In the genomic region with DNA sequence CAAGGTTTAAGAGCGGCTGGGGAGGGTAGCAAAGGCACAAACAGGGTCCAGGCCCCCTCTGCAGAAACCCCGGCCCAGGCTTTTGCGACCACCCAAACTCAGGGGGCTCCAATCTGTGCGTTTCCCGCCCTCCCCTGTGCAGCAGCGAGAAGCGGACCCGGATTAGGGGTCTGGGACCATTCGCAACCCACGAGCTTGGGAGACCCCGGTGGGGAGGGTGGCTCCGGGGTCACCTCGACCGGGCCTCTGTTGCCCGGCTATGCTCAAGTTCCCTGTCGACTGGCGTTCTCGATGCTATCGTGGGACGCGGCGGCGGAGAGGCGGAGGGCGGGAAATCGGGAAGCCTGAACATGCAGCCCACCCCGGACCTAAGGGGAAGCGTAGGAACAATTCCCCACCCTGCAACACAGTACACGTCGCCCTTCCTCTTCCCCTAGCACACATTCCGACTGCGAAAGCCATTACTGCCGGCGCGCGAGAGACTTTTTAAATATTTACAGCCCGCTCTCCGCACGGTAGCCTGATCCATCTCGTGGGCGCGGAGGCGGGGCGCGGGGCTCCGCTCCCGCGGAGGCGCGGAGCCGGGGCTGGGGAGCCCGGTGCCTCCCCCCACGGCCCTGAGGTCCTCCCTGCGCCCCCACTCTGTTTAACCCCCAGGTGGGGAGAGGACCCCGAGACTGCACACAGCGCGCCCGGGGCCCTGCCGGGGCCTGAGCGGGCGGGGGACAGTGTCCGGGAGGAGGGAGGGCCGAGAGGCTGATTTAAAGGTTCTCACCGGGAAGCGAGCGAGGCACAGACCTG, we compare ENCODE assay signal across 8 cellular contexts. TPM values are rescaled to one million over a fixed set of nuclear protein-coding genes. Genes with fewer than 3 reads are reported as not detected.
DNase-seq lines count a peak whose midpoint lies in the region; ATAC-seq, FAIRE-seq and TF ChIP-seq lines count a peak whose summit lies in the region.

No MANE protein-coding gene starts in this region.

- H3K27ac Mint-ChIP-seq in activated naive CD8-positive, alpha-beta T cell treated with anti-CD3 and anti-CD28 coated beads, Interleukin-2, amount 10 ng/mL, durations not matched to agents 7 days and 5 days: no peak overlapping the region

- no peak for TF ChIP-seq POLR2A in stomach (IDR thresholded peaks at IDR 0.05)

- no peaks in the 10 kb centered on the region for H3K9me3 Mint-ChIP-seq in activated naive CD8-positive, alpha-beta T cell treated with anti-CD3 and anti-CD28 coated beads, Interleukin-2, amount 10 ng/mL, durations not matched to agents 7 days and 5 days

- no peaks in the 10 kb centered on the region for H4K20me1 ChIP-seq in keratinocyte (ENCODE audit: control insufficient read depth, extremely low read depth, insufficient read depth, low read length)

- intact Hi-C loops in stomach (cut with DNase I; ENCODE audit: low total_unique reads): no loop called here

- peak overlapping the region; percentile 60 for H3K4me3 Mint-ChIP-seq in activated naive CD8-positive, alpha-beta T cell treated with anti-CD3 and anti-CD28 coated beads, Interleukin-2, amount 10 ng/mL, durations not matched to agents 7 days and 5 days

- no peaks in the 10 kb centered on the region for H3K27me3 Mint-ChIP-seq in activated naive CD8-positive, alpha-beta T cell treated with anti-CD3 and anti-CD28 coated beads, Interleukin-2, amount 10 ng/mL, durations not matched to agents 7 days and 5 days

- no peaks in the 10 kb centered on the region for H3K79me2 ChIP-seq in keratinocyte (ENCODE audit: control insufficient read depth, insufficient read depth, low read length)

- FAIRE-seq in keratinocyte (lab: Jason Lieb, UNC): no peak
- no peak for FAIRE-seq in HTR-8/SVneo (lab: Jason Lieb, UNC)

- H3K4me2 ChIP-seq in keratinocyte (ENCODE audit: control insufficient read depth, extremely low read depth, insufficient read depth, low read depth, low read length): peak overlapping the region; percentile 76

- peak; percentile 17 for ATAC-seq in activated naive CD8-positive, alpha-beta T cell treated with anti-CD3 and anti-CD28 coated beads, Interleukin-2, amount 10 ng/mL, durations not matched to agents 7 days and 5 days (ENCODE audit: low read depth)
- ATAC-seq in HG02840 (IDR thresholded peaks at IDR 0.05; ENCODE audit: low FRiP score, unreplicated experiment): no peak

- no peaks in the 10 kb centered on the region for H3K9me1 ChIP-seq in keratinocyte (ENCODE audit: control insufficient read depth, extremely low read depth, insufficient read depth, low read length)

- H3K4me1 ChIP-seq in keratinocyte (ENCODE audit: control insufficient read depth, extremely low read depth, insufficient read depth, low read length) (no peaks in the 10 kb centered on the region), stomach (peaks cover 12 to 58% (median 42%) of the 10 kb centered on the region in 4 donors)

- dilution Hi-C loops in keratinocyte (cut with MboI; ENCODE audit: extremely low pct_ligation_motif_present, low sequenced_read_pairs): no loop called here

- WGBS in stomach, 5 donors: 1 to 8% (median 4%) methylated on average over 14 to 64 of the region's 66 CpGs

- peaks cover 4% of the 10 kb centered on the region for H3K4me1 Mint-ChIP-seq in activated naive CD8-positive, alpha-beta T cell treated with anti-CD3 and anti-CD28 coated beads, Interleukin-2, amount 10 ng/mL, durations not matched to agents 7 days and 5 days

- no peak for TF ChIP-seq EP300 in stomach (IDR thresholded peaks at IDR 0.05)

- H3K4me3 ChIP-seq in keratinocyte (ENCODE audit: control insufficient read depth in 2 of 3, extremely low read depth in 1 of 3, insufficient read depth in 2 of 3, low read depth in 1 of 3, low read length in 3 of 3) (peak overlapping the region; percentile 30 to 53 (median 39)), stomach (peak overlapping the region; percentile 46 to 52 (median 48))

- H3K36me3 Mint-ChIP-seq in activated naive CD8-positive, alpha-beta T cell treated with anti-CD3 and anti-CD28 coated beads, Interleukin-2, amount 10 ng/mL, durations not matched to agents 7 days and 5 days: no peaks in the 10 kb centered on the region

- H3K27ac ChIP-seq in keratinocyte (ENCODE audit: control insufficient read depth, insufficient read depth, low read length) (no peak overlapping the region), stomach (peak overlapping the region in 4 of 5 donors; percentile 28 to 71 (median 48))

- DNase-seq in NCI-H2171 treated with DMSO at 0.1 percent for 48 hours (lab: John Stamatoyannopoulos, UW): peak; percentile 30
- no peak for DNase-seq in NCI-H2171 (lab: John Stamatoyannopoulos, UW)
- peak; percentile 36 for DNase-seq in activated naive CD8-positive, alpha-beta T cell treated with anti-CD3 and anti-CD28 coated beads, Interleukin-2, amount 10 ng/mL, durations not matched to agents 7 days and 5 days
- DNase-seq in keratinocyte (ENCODE audit: low read depth, low spot score): no peak
- no peak for DNase-seq in stomach
- DNase-seq in superior temporal gyrus (ENCODE audit: extremely low spot score): no peak
- no peak for DNase-seq in HTR-8/SVneo (ENCODE audit: insufficient read length, low spot score)

- H3K36me3 ChIP-seq in keratinocyte (ENCODE audit: control insufficient read depth in 2 of 2, extremely low read depth in 1 of 2, insufficient read depth in 2 of 2, low read length in 2 of 2): no peaks in the 10 kb centered on the region
- no peaks in the 10 kb centered on the region for H3K36me3 ChIP-seq in stomach

- TF ChIP-seq CTCF in keratinocyte (optimal IDR thresholded peaks at IDR 0.05 in 1 of 3, IDR thresholded peaks at IDR 0.05 in 1 of 3, conservative IDR thresholded peaks at IDR 0.05 in 1 of 3; ENCODE audit: extremely low read depth in 1 of 3, insufficient read depth in 2 of 3, low read length in 3 of 3) (no peak), stomach (IDR thresholded peaks at IDR 0.05) (no peak)

- peak overlapping the region; percentile 57 for H3K9ac ChIP-seq in keratinocyte (ENCODE audit: control insufficient read depth, extremely low read depth, insufficient read depth, low read length)

- H2AFZ ChIP-seq in keratinocyte (ENCODE audit: control insufficient read depth, low read length): peak overlapping the region; percentile 56

- POLR2A ChIA-PET in activated naive CD8-positive, alpha-beta T cell treated with anti-CD3 and anti-CD28 coated beads, Interleukin-2, amount 10 ng/mL, durations not matched to agents 7 days and 5 days (lab: Charles Lee): interaction anchor here (0.9 to 1.5 kb wide), 3 partner anchors 39 to 80 kb away, joined by 3 to 5 read pairs (median 3); no protein-coding TSS in a partner anchor

- peaks cover 31% of the 10 kb centered on the region for H3K27me3 ChIP-seq in keratinocyte (ENCODE audit: control insufficient read depth, extremely low read depth, insufficient read depth, low read length)
- peaks cover 0 to 47% (median 12%) of the 10 kb centered on the region in 3 donors for H3K27me3 ChIP-seq in stomach

- H3K9me3 ChIP-seq in keratinocyte (ENCODE audit: control insufficient read depth, low read depth, low read length): no peaks in the 10 kb centered on the region
- no peaks in the 10 kb centered on the region for H3K9me3 ChIP-seq in stomach

RNA-seq across cellular contexts. Expression of gene BCOR, which starts 48.1 kb away (rescaled TPM):
- total RNA-seq in activated naive CD8-positive, alpha-beta T cell treated with anti-CD3 and anti-CD28 coated beads, Interleukin-2, amount 10 ng/mL, durations not matched to agents 7 days and 5 days: 10 to 100 TPM; 44.7 to 46.4 TPM
- polyA plus RNA-seq in keratinocyte: 2.8 to 5.0 TPM (median 3.6 TPM) in 3 replicates
- 8.0 TPM for polyA plus RNA-seq in keratinocyte (2011; ENCODE audit: low read depth)
- 4.1 and 4.2 TPM in 2 replicates for polyA plus RNA-seq in keratinocyte (2011; cell fraction: cytosol; rRNA removed)
- polyA plus RNA-seq in keratinocyte (2011; cell fraction: nucleus; rRNA removed): 20.2 and 20.8 TPM in 2 replicates
- polyA plus RNA-seq in keratinocyte (2012; ENCODE audit: low replicate concordance): 6.2 and 7.2 TPM in 2 replicates
- 2.5 to 11.9 TPM (median 7.5 TPM) in 3 replicates for polyA minus RNA-seq in keratinocyte
- 4.0 TPM for polyA minus RNA-seq in keratinocyte (2011; cell fraction: cytosol; rRNA and poly(A)+ RNA removed)
- polyA minus RNA-seq in keratinocyte (2011; cell fraction: nucleus; rRNA and poly(A)+ RNA removed): 13.0 and 22.7 TPM in 2 replicates
- 10 to 100 TPM; 11.0 to 45.5 (median 34.8) TPM for total RNA-seq in stomach
- polyA plus RNA-seq in stomach: 10 to 100 TPM in 1 of 3 donors, 1 to 10 TPM in 2; 4.4 to 11.8 (median 5.0) TPM

Comparison
In these comparisons a context has a peak if more than half of its experiments do, and no peak if none do; other contexts are left out.
1. DNase-seq: peak in NCI-H2171 treated with DMSO at 0.1 percent for 48 hours (single experiment) and activated naive CD8-positive, alpha-beta T cell treated with anti-CD3 and anti-CD28 coated beads, Interleukin-2, amount 10 ng/mL, durations not matched to agents 7 days and 5 days (single experiment); none in NCI-H2171 (single experiment), keratinocyte (single experiment), stomach (single experiment), superior temporal gyrus (single experiment) and HTR-8/SVneo (single experiment).